ENCODE assay signal across 6 cellular contexts in the genomic region with DNA sequence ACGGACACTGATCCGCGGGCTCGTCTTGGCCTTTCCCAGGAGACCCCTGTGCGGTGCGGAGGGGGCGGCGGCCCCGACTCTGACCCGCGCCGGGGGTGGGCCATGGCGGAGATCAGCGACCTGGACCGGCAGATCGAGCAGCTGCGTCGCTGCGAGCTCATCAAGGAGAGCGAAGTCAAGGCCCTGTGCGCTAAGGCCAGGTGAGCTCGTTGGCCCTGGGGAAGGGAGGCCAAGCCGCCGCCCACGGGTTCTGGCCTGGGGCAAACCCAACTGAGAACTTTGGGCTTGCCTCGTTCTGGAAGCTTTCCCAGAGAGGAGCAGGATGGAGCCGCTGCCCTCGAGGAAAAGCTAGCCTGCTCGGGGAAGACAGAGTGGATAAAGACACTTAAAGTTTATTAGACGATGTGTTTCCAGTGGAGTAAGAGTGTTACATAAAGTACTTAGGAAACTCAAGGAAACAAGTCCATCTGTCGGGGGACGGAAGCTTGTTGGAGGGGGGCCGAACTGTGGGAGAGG. TPM values are rescaled to one million over a fixed set of nuclear protein-coding genes. Genes with fewer than 3 reads are reported as not detected.
DNase-seq lines count a peak whose midpoint lies in the region; ATAC-seq, FAIRE-seq and TF ChIP-seq lines count a peak whose summit lies in the region.

No MANE protein-coding gene starts in this region.

- ATAC-seq in GM19351 (IDR thresholded peaks at IDR 0.05; ENCODE audit: unreplicated experiment): peak; percentile 20

- H3K9me3 ChIP-seq in Karpas-422 (ENCODE audit: low read length): no peaks in the 10 kb centered on the region
- H3K9me3 ChIP-seq in stomach: no peaks in the 10 kb centered on the region

- TF ChIP-seq EP300 in stomach (IDR thresholded peaks at IDR 0.05): no peak

- no peak for FAIRE-seq in frontal cortex (lab: Jason Lieb, UNC)

- peak overlapping the region; percentile 58; the same call in 1 of the 2 replicates for H2AFZ ChIP-seq in Karpas-422 (ENCODE audit: low read length)

- H3K79me2 ChIP-seq in Karpas-422 (ENCODE audit: low read length): peaks cover 46% of the 10 kb centered on the region

- H3K4me1 ChIP-seq in Karpas-422 (ENCODE audit: low read length): peaks cover 20% of the 10 kb centered on the region
- peaks cover 24 to 64% (median 51%) of the 10 kb centered on the region in 4 donors for H3K4me1 ChIP-seq in stomach

- no peaks in the 10 kb centered on the region for H3K9me2 ChIP-seq in Karpas-422 (replicated peaks; ENCODE audit: insufficient read depth, low read length)

- TF ChIP-seq POLR2A in stomach (IDR thresholded peaks at IDR 0.05): no peak

- H3K36me3 ChIP-seq in Karpas-422 (ENCODE audit: insufficient read depth, low read length): peaks cover 43% of the 10 kb centered on the region
- peaks cover 45 to 64% (median 62%) of the 10 kb centered on the region in 4 donors for H3K36me3 ChIP-seq in stomach

- TF ChIP-seq CTCF in fibroblast of mammary gland (conservative IDR thresholded peaks at IDR 0.05; ENCODE audit: control insufficient read depth, insufficient read depth, low read depth, low read length) (no peak), stomach (IDR thresholded peaks at IDR 0.05) (no peak)

- H3K27ac ChIP-seq in Karpas-422 (ENCODE audit: low read length): peak overlapping the region; percentile 66
- peak overlapping the region; percentile 73 to 97 (median 94) for H3K27ac ChIP-seq in stomach

- peak overlapping the region; percentile 99 for H3K9ac ChIP-seq in Karpas-422 (ENCODE audit: low read length)

- H3K27me3 ChIP-seq in Karpas-422 (ENCODE audit: low read length): no peaks in the 10 kb centered on the region
- H3K27me3 ChIP-seq in stomach: no peaks in the 10 kb centered on the region

- WGBS in stomach, 5 donors: 1 to 4% (median 2%) methylated on average over 12 to 33 of the region's 33 CpGs

- peak overlapping the region; percentile 83 for H3K4me2 ChIP-seq in Karpas-422 (ENCODE audit: low read depth, low read length, poor library complexity, severe bottlenecking)

- peak overlapping the region; percentile 97 for H3K4me3 ChIP-seq in Karpas-422 (ENCODE audit: low read length)
- H3K4me3 ChIP-seq in fibroblast of mammary gland (ENCODE audit: control insufficient read depth, low read depth, low read length): peak overlapping the region; percentile 91
- H3K4me3 ChIP-seq in stomach: peak overlapping the region; percentile 78 to 98 (median 86)

- intact Hi-C loops in stomach (cut with DNase I; ENCODE audit: low total_unique reads): no loop called here

- H4K20me1 ChIP-seq in Karpas-422 (ENCODE audit: insufficient read depth, low read depth, low read length): peaks cover 27% of the 10 kb centered on the region

- DNase-seq in Karpas-422 (peak; percentile 57), fibroblast of mammary gland (ENCODE audit: low read depth) (no peak), stomach (no peak), frontal cortex (ENCODE audit: low spot score in 2 of 2) (no peak), NOMO-1 treated with dmso at 0.1 percent for 144 hours (lab: John Stamatoyannopoulos, UW; ENCODE audit: unreplicated experiment) (no peak)

RNA-seq across cellular contexts. Expression of a gene that starts 0.5 kb away (rescaled TPM):
- 103 and 154 TPM in 2 replicates for total RNA-seq in Karpas-422 (2014; rRNA removed; shearing (Covaris generic); ENCODE audit: low replicate concordance)
- total RNA-seq in stomach (10 to 100 TPM; 21.4 to 86.1 (median 63.6) TPM), frontal cortex (90.5 TPM)
- 100 to 1,000 TPM in 1 of 3 donors, 10 to 100 TPM in 2; 76.1 to 118 (median 93.3) TPM for polyA plus RNA-seq in stomach

RNA-seq across cellular contexts. Expression of a gene that starts 10.8 kb away (rescaled TPM):
- total RNA-seq in Karpas-422 (2014; rRNA removed; shearing (Covaris generic); ENCODE audit: low replicate concordance): 1,486 and 1,797 TPM in 2 replicates
- total RNA-seq in stomach: 1,000 to 10,000 TPM in 1 of 5 donors, 100 to 1,000 TPM in 4; 180 to 2,515 (median 698) TPM
- polyA plus RNA-seq in stomach: 1,000 to 10,000 TPM in 1 of 3 donors, 100 to 1,000 TPM in 2; 740 to 1,310 (median 887) TPM
- 76.6 TPM for total RNA-seq in frontal cortex

RNA-seq across cellular contexts. Expression of a gene that starts 15.4 kb away (rescaled TPM):
- 1.8 and 2.1 TPM in 2 replicates for total RNA-seq in Karpas-422 (2014; rRNA removed; shearing (Covaris generic); ENCODE audit: low replicate concordance)
- total RNA-seq in stomach (10 to 100 TPM in 1 of 5 donors, 1 to 10 TPM in 1, not detected in 3; 3.8 to 25.0 TPM), frontal cortex (0.41 TPM)
- polyA plus RNA-seq in stomach: 1 to 10 TPM; 1.1 to 2.5 (median 2.1) TPM

RNA-seq across cellular contexts. Expression of a gene that starts 19.7 kb away (rescaled TPM):
- 62.1 and 93.0 TPM in 2 replicates for total RNA-seq in Karpas-422 (2014; rRNA removed; shearing (Covaris generic); ENCODE audit: low replicate concordance)
- total RNA-seq in stomach (100 to 1,000 TPM in 1 of 5 donors, 10 to 100 TPM in 4; 13.9 to 116 (median 37.9) TPM), frontal cortex (18.8 TPM)
- polyA plus RNA-seq in stomach: 100 to 1,000 TPM; 103 to 162 (median 111) TPM

RNA-seq across cellular contexts. Expression of a gene that starts 37.0 kb away (rescaled TPM):
- 2.1 and 3.3 TPM in 2 replicates for total RNA-seq in Karpas-422 (2014; rRNA removed; shearing (Covaris generic); ENCODE audit: low replicate concordance)
- total RNA-seq in stomach (100 to 1,000 TPM in 1 of 5 donors, 1 to 10 TPM in 4; 1.8 to 178 (median 7.2) TPM), frontal cortex (1.2 TPM)
- polyA plus RNA-seq in stomach: 10 to 100 TPM in 1 of 3 donors, 1 to 10 TPM in 2; 4.4 to 15.9 (median 4.6) TPM
